In genomic region chr16:5097470-5098220, GRCh38 we compare ENCODE assay signal across 8 cellular contexts. TPM values are rescaled to one million over a fixed set of nuclear protein-coding genes. Genes with fewer than 3 reads are reported as not detected.
A peak's percentile ranks its signal among the peaks of the same experiment; 100 is the strongest.
DNase-seq lines count a peak whose midpoint lies in the region; ATAC-seq, FAIRE-seq and TF ChIP-seq lines count a peak whose summit lies in the region.
"Not testable (repeated sequence)": the region's sequence is repeated elsewhere in the genome, so short reads cannot be mapped to it uniquely, and the experiment has no call there.

EEF2KMT (minus strand) TSS chr16:5097795; CDS start chr16:5097739, 56 bp downstream.

- peak; percentile 42; the same call in 1 of the 2 replicates for TF ChIP-seq POLR2A in H54 (IDR thresholded peaks at IDR 0.05; ENCODE audit: low read depth, low read length)

- H3K36me3 ChIP-seq in DND-41 (ENCODE audit: insufficient read depth, low read length); Loucy (ENCODE audit: insufficient read depth, low read length); RWPE2 (ENCODE audit: low read depth): not testable (repeated sequence)

- not testable (repeated sequence) for H3K4me1 ChIP-seq in DND-41 (ENCODE audit: insufficient read depth, low read length); Loucy (ENCODE audit: insufficient read depth, low read length, poor library complexity, severe bottlenecking); RWPE2 (ENCODE audit: insufficient read depth, poor library complexity, severe bottlenecking)

- not testable (repeated sequence) for H3K27ac ChIP-seq in DND-41 (ENCODE audit: low read length)
- peak within 1 kb of the TSS; percentile 29 for H3K27ac ChIP-seq in RWPE2 (ENCODE audit: poor library complexity, severe bottlenecking)

- peak; percentile 58 for DNase-seq in DND-41
- peak; percentile 76 for DNase-seq in H54 (ENCODE audit: insufficient read length, low spot score)
- DNase-seq in RWPE2 (ENCODE audit: low spot score): peak; percentile 99
- peak; percentile 95 for DNase-seq in activated T-helper 2 cell treated with anti-CD3 and anti-CD28 coated beads, Interferon-gamma antibody, Interleukin-2, Interleukin-4, amounts not matched to agents 10 μg/mL and 5 μg/mL and 100 μg/mL, durations not matched to agents 14 hours and 24 hours and 36 hours (ENCODE audit: low spot score)
- peak; percentile 100 for DNase-seq in fibroblast of pulmonary artery (ENCODE audit: low read depth)
- DNase-seq in natural killer cell treated with Interleukin-12 subunit alpha and Interleukin-12 subunit beta and Interleukin-15 and Interleukin-18, amount 100 ng/mL, for 72 hours (ENCODE audit: low spot score): peak; percentile 98
- DNase-seq in stimulated activated naive CD4-positive, alpha-beta T cell (lab: John Stamatoyannopoulos, UW): peak; percentile 92 to 95 (median 93)

- not testable (repeated sequence) for H3K36me3 Mint-ChIP-seq in activated T-helper 2 cell treated with anti-CD3 and anti-CD28 coated beads, Interferon-gamma antibody, Interleukin-2, Interleukin-4, amounts not matched to agents 10 μg/mL and 5 μg/mL and 100 μg/mL, durations not matched to agents 14 hours and 24 hours and 36 hours (ENCODE audit: low read depth); natural killer cell treated with Interleukin-12 subunit alpha and Interleukin-12 subunit beta and Interleukin-15 and Interleukin-18, amount 100 ng/mL, for 72 hours

- ATAC-seq in DND-41 (ENCODE audit: insufficient read depth, low read depth): not testable (repeated sequence)
- ATAC-seq in RWPE2 (ENCODE audit: low read depth): peak; percentile 95
- ATAC-seq in natural killer cell treated with Interleukin-12 subunit alpha and Interleukin-12 subunit beta and Interleukin-15 and Interleukin-18, amount 100 ng/mL, for 72 hours: peak; percentile 100

- not testable (repeated sequence) for TF ChIP-seq CTCF in DND-41 (IDR thresholded peaks at IDR 0.05; ENCODE audit: borderline replicate concordance, extremely low read depth, low read length, poor library complexity, severe bottlenecking); Loucy (conservative IDR thresholded peaks at IDR 0.05; ENCODE audit: low read length); RWPE2 (IDR thresholded peaks at IDR 0.05; ENCODE audit: poor library complexity, severe bottlenecking); fibroblast of pulmonary artery (IDR thresholded peaks at IDR 0.05; ENCODE audit: low read length, missing control alignments)

- H3K9ac ChIP-seq in DND-41 (ENCODE audit: low read depth, low read length): not testable (repeated sequence)
- H3K9ac ChIP-seq in Loucy (ENCODE audit: low read depth, low read length, poor library complexity, severe bottlenecking): peak within 1 kb of the TSS; percentile 64

- H3K79me2 ChIP-seq in DND-41 (ENCODE audit: insufficient read depth, low read length); Loucy (ENCODE audit: insufficient read depth, low read length): not testable (repeated sequence)

- not testable (repeated sequence) for H3K9me3 ChIP-seq in DND-41 (ENCODE audit: insufficient read depth, low read length, severe bottlenecking); Loucy (ENCODE audit: insufficient read depth, low read depth, low read length); RWPE2 (ENCODE audit: severe bottlenecking)

- H4K20me1 ChIP-seq in DND-41 (ENCODE audit: insufficient read depth, low read length); Loucy (ENCODE audit: insufficient read depth, low read length, poor library complexity, severe bottlenecking): not testable (repeated sequence)

- intact Hi-C loops in activated T-helper 2 cell treated with anti-CD3 and anti-CD28 coated beads, Interferon-gamma antibody, Interleukin-2, Interleukin-4, amounts not matched to agents 10 μg/mL and 5 μg/mL and 100 μg/mL, durations not matched to agents 14 hours and 24 hours and 36 hours (cut with micrococcal nuclease): loop anchor here (10.0 kb wide), 1 partner anchor 253 kb away; the partner anchor contains the start of genes GLYR1 and UBN1

- not testable (repeated sequence) for H3K9me2 ChIP-seq in Loucy (replicated peaks; ENCODE audit: low read depth, low read length)

- H3F3A ChIP-seq in Loucy (ENCODE audit: low read depth): not testable (repeated sequence)

- not testable (repeated sequence) for H2AFZ ChIP-seq in DND-41 (ENCODE audit: low read depth, low read length)
- peak within 1 kb of the TSS; percentile 70 for H2AFZ ChIP-seq in Loucy (ENCODE audit: low read length)

- not testable (repeated sequence) for H3K27me3 ChIP-seq in DND-41 (ENCODE audit: insufficient read depth, low read length, poor library complexity); Loucy (ENCODE audit: insufficient read depth, low read length, poor library complexity, severe bottlenecking); RWPE2 (ENCODE audit: insufficient read depth, poor library complexity, severe bottlenecking)

- peak; percentile 75 for FAIRE-seq in H54 (lab: Jason Lieb, UNC)

- peaks cover 19% of the 10 kb centered on the region for H3K4me1 Mint-ChIP-seq in activated T-helper 2 cell treated with anti-CD3 and anti-CD28 coated beads, Interferon-gamma antibody, Interleukin-2, Interleukin-4, amounts not matched to agents 10 μg/mL and 5 μg/mL and 100 μg/mL, durations not matched to agents 14 hours and 24 hours and 36 hours (ENCODE audit: low read depth)
- peaks cover 11 to 12% of the 10 kb centered on the region in 2 donors for H3K4me1 Mint-ChIP-seq in natural killer cell treated with Interleukin-12 subunit alpha and Interleukin-12 subunit beta and Interleukin-15 and Interleukin-18, amount 100 ng/mL, for 72 hours (ENCODE audit: low read depth in 2 of 2)

- not testable (repeated sequence) for H3K4me2 ChIP-seq in DND-41 (ENCODE audit: insufficient read depth, low read length)
- peak within 1 kb of the TSS; percentile 60 for H3K4me2 ChIP-seq in Loucy (ENCODE audit: low read depth, low read length, poor library complexity, severe bottlenecking)

- not testable (repeated sequence) for H3K9me3 Mint-ChIP-seq in activated T-helper 2 cell treated with anti-CD3 and anti-CD28 coated beads, Interferon-gamma antibody, Interleukin-2, Interleukin-4, amounts not matched to agents 10 μg/mL and 5 μg/mL and 100 μg/mL, durations not matched to agents 14 hours and 24 hours and 36 hours; natural killer cell treated with Interleukin-12 subunit alpha and Interleukin-12 subunit beta and Interleukin-15 and Interleukin-18, amount 100 ng/mL, for 72 hours

- H3K4me3 ChIP-seq in DND-41 (ENCODE audit: low read depth in 1 of 2, low read length in 2 of 2): not testable (repeated sequence)
- peak within 1 kb of the TSS; percentile 75 for H3K4me3 ChIP-seq in Loucy (ENCODE audit: low read length, poor library complexity, severe bottlenecking)
- peak within 1 kb of the TSS; percentile 73 for H3K4me3 ChIP-seq in RWPE2 (ENCODE audit: severe bottlenecking)
- H3K4me3 ChIP-seq in fibroblast of pulmonary artery (replicated peaks; ENCODE audit: low read depth, low read length): peak within 1 kb of the TSS; percentile 61

- peak within 1 kb of the TSS; percentile 92 for H3K27ac Mint-ChIP-seq in activated T-helper 2 cell treated with anti-CD3 and anti-CD28 coated beads, Interferon-gamma antibody, Interleukin-2, Interleukin-4, amounts not matched to agents 10 μg/mL and 5 μg/mL and 100 μg/mL, durations not matched to agents 14 hours and 24 hours and 36 hours
- H3K27ac Mint-ChIP-seq in natural killer cell treated with Interleukin-12 subunit alpha and Interleukin-12 subunit beta and Interleukin-15 and Interleukin-18, amount 100 ng/mL, for 72 hours: peak within 1 kb of the TSS; percentile 77 to 85

- H3K27me3 Mint-ChIP-seq in activated T-helper 2 cell treated with anti-CD3 and anti-CD28 coated beads, Interferon-gamma antibody, Interleukin-2, Interleukin-4, amounts not matched to agents 10 μg/mL and 5 μg/mL and 100 μg/mL, durations not matched to agents 14 hours and 24 hours and 36 hours (ENCODE audit: low read depth); natural killer cell treated with Interleukin-12 subunit alpha and Interleukin-12 subunit beta and Interleukin-15 and Interleukin-18, amount 100 ng/mL, for 72 hours: not testable (repeated sequence)

- peak within 1 kb of the TSS; percentile 90 for H3K4me3 Mint-ChIP-seq in activated T-helper 2 cell treated with anti-CD3 and anti-CD28 coated beads, Interferon-gamma antibody, Interleukin-2, Interleukin-4, amounts not matched to agents 10 μg/mL and 5 μg/mL and 100 μg/mL, durations not matched to agents 14 hours and 24 hours and 36 hours (ENCODE audit: low read depth)
- peak within 1 kb of the TSS; percentile 90 for H3K4me3 Mint-ChIP-seq in natural killer cell treated with Interleukin-12 subunit alpha and Interleukin-12 subunit beta and Interleukin-15 and Interleukin-18, amount 100 ng/mL, for 72 hours

RNA-seq across cellular contexts. Expression of gene EEF2KMT, which starts in this region (rescaled TPM):
- total RNA-seq in activated T-helper 2 cell treated with anti-CD3 and anti-CD28 coated beads, Interferon-gamma antibody, Interleukin-2, Interleukin-4, amounts not matched to agents 10 μg/mL and 5 μg/mL and 100 μg/mL, durations not matched to agents 14 hours and 24 hours and 36 hours: 21.7 and 23.9 TPM in 2 replicates
- 10 to 100 TPM; 10.6 to 18.8 TPM for total RNA-seq in natural killer cell treated with Interleukin-12 subunit alpha and Interleukin-12 subunit beta and Interleukin-15 and Interleukin-18, amount 100 ng/mL, for 72 hours
